ENCODE assay signal across 9 cellular contexts in the genomic region with DNA sequence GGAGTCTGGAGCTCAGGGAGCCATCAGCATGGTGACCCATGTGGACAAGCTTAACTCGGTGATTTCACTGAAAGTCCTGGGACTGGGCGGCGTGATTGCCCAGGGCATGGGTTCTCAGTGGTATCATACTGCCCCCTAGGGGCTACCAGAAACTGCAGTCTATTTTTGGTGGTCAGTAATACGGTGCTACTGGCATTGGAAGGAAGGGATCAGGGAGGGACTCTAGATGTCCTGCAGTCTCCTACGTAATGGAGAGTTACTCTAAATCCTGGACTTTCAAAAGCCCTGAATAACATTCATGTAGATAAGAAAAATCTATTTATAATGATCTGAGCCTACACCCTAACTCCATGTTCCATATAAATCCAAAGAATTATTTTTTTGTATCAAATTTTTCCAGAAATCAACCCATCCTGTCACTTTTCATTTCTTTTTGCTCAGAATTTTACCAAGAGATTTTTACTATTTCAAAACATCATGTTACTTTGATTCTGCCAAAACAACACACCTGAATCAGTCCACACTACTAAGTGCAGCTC. TPM values are rescaled to one million over a fixed set of nuclear protein-coding genes. Genes with fewer than 3 reads are reported as not detected.
A peak's percentile ranks its signal among the peaks of the same experiment; 100 is the strongest.
DNase-seq lines count a peak whose midpoint lies in the region; ATAC-seq and TF ChIP-seq lines count a peak whose summit lies in the region.
"Had no signal": no experiment of that assay in that cellular context is flagged by ENCODE, and none has a peak within 500 bp of the region (broad histone marks: within the 10 kb centered on the region; RNA-seq: fewer than 3 reads in every experiment).

No MANE protein-coding gene starts in this region.

- DNase-seq in EH (ENCODE audit: low read depth) (peak; percentile 81), NCI-H82 (lab: John Stamatoyannopoulos, UW) (peak; percentile 78), fibroblast of gingiva (ENCODE audit: low read depth) (peak; percentile 75), natural killer cell (no peak), uterus (peak; percentile 71 to 75)
- peak; percentile 65 for DNase-seq in activated CD8-positive, alpha-beta memory T cell treated with anti-CD3 and anti-CD28 coated beads for 24 hours

- H3K9me3 ChIP-seq in uterus = no peaks in the 10 kb centered on the region

- H3K27me3 ChIP-seq in uterus = no peaks in the 10 kb centered on the region

- no peak overlapping the region for H3K4me3 Mint-ChIP-seq in natural killer cell
- H3K4me3 Mint-ChIP-seq: activated naive CD4-positive, alpha-beta T cell treated with anti-CD3 and anti-CD28 coated beads, Interleukin-2, amount 50 U/mL, for 24 hours had no signal

- peaks cover 0 to 8% of the 10 kb centered on the region in 2 donors for H3K4me1 Mint-ChIP-seq in natural killer cell
- H3K4me1 Mint-ChIP-seq: activated naive CD4-positive, alpha-beta T cell treated with anti-CD3 and anti-CD28 coated beads, Interleukin-2, amount 50 U/mL, for 24 hours had no signal

- peak overlapping the region; percentile 70 to 88 for H3K27ac ChIP-seq in uterus

- no peak overlapping the region for H3K4me3 ChIP-seq in uterus

- H3K36me3 Mint-ChIP-seq in natural killer cell = peaks cover 5% of the 10 kb centered on the region

- no peaks in the 10 kb centered on the region for H3K27me3 Mint-ChIP-seq in natural killer cell (ENCODE audit: low read depth in 2 of 2)
- H3K27me3 Mint-ChIP-seq: activated naive CD4-positive, alpha-beta T cell treated with anti-CD3 and anti-CD28 coated beads, Interleukin-2, amount 50 U/mL, for 24 hours had no signal

- TF ChIP-seq POLR2A in uterus (IDR thresholded peaks at IDR 0.05) = no peak

- H3K9me3 Mint-ChIP-seq in natural killer cell = no peaks in the 10 kb centered on the region
- H3K9me3 Mint-ChIP-seq: activated naive CD4-positive, alpha-beta T cell treated with anti-CD3 and anti-CD28 coated beads, Interleukin-2, amount 50 U/mL, for 24 hours had no signal

- H3K4me1 ChIP-seq in uterus = no peaks in the 10 kb centered on the region

- TF ChIP-seq CTCF in natural killer cell (IDR thresholded peaks at IDR 0.05) (peak; percentile 88), uterus (IDR thresholded peaks at IDR 0.05) (peak; percentile 83 to 90 (median 84))

- no peak overlapping the region for H3K27ac Mint-ChIP-seq in natural killer cell
- H3K27ac Mint-ChIP-seq: activated naive CD4-positive, alpha-beta T cell treated with anti-CD3 and anti-CD28 coated beads, Interleukin-2, amount 50 U/mL, for 24 hours had no signal

- H3K36me3 ChIP-seq in uterus = no peaks in the 10 kb centered on the region

- peak; percentile 64 for ATAC-seq in HG03439 (IDR thresholded peaks at IDR 0.05; ENCODE audit: unreplicated experiment)
- ATAC-seq in natural killer cell = peak; percentile 85 to 95 (median 93)
- no peak for ATAC-seq in GM21825 (IDR thresholded peaks at IDR 0.05; ENCODE audit: unreplicated experiment)

- intact Hi-C loops in natural killer cell (cut with micrococcal nuclease) (loop anchor here (1.0 kb wide), 2 partner anchors 49 to 441 kb away; no protein-coding TSS in a partner anchor), uterus (cut with DNase I; ENCODE audit: low total_unique reads) (no loop called here)

RNA-seq across cellular contexts. Expression of a gene that starts 37.3 kb away (rescaled TPM):
- 100 to 1,000 TPM; 161 to 325 (median 275) TPM for total RNA-seq in natural killer cell
- 100 to 1,000 TPM in 2 of 4 donors, 10 to 100 TPM in 2; 48.2 to 189 (median 102) TPM for total RNA-seq in uterus

RNA-seq across cellular contexts. Expression of a gene that starts 47.9 kb away (rescaled TPM):
- total RNA-seq in natural killer cell (1 to 10 TPM in 1 of 3 donors, under 1 TPM in 2; 0.29 to 1.6 (median 0.40) TPM), uterus (1 to 10 TPM in 3 of 4 donors, not detected in 1; 1.8 to 8.3 (median 2.7) TPM)
